ENCODE assay signal across 21 cellular contexts in the genomic region with DNA sequence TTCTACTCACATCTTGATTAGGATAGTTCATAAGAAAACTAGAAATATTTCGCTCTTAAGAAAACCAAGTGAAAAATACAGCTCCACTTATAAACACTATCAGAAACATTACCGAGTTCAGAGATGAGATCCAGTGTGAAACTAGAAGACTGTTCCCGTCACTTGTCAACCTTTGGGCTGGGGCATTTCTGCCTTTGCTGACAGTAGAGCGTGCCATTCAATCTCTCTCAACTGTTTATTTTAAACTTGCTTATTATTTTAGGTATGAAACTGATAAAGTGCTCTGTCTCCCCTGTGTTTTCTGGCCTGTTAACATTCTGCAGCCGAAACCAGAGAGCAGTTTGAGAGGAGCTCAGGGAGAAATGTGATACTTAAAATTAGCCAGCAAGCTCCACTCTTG. TPM values are rescaled to one million over a fixed set of nuclear protein-coding genes. Genes with fewer than 3 reads are reported as not detected.
"Had no signal": no experiment of that assay in that cellular context is flagged by ENCODE, and none has a peak within 500 bp of the region (broad histone marks: within the 10 kb centered on the region; RNA-seq: fewer than 3 reads in every experiment).

No MANE protein-coding gene starts in this region.

- H3K4me3 Mint-ChIP-seq: activated CD4-positive, alpha-beta memory T cell treated with anti-CD3 and anti-CD28 coated beads for 36 hours; activated CD4-positive, alpha-beta T cell treated with anti-CD3 and anti-CD28 coated beads for 36 hours; activated naive CD8-positive, alpha-beta T cell treated with anti-CD3 and anti-CD28 coated beads, Interleukin-2, amount 10 ng/mL, durations not matched to agents 7 days and 5 days; neural crest cell; stimulated activated naive CD8-positive, alpha-beta T cell treated with anti-CD3 and anti-CD28 coated beads, Interleukin-15, Interleukin-2, amounts not matched to agents 100 ng/mL and 50 ng/mL, for 24 hours; T-helper 2 cell treated with Interferon-gamma antibody and Interleukin-4, amounts not matched to agents 5 μg/mL and 100 μg/mL, for 36 hours had no signal

- H3K4me1 ChIP-seq: body of pancreas, psoas muscle, right lobe of liver, transverse colon had no signal

- H3K27me3 Mint-ChIP-seq: activated CD4-positive, alpha-beta memory T cell treated with anti-CD3 and anti-CD28 coated beads for 36 hours; activated CD4-positive, alpha-beta T cell treated with anti-CD3 and anti-CD28 coated beads for 36 hours; activated naive CD8-positive, alpha-beta T cell treated with anti-CD3 and anti-CD28 coated beads, Interleukin-2, amount 10 ng/mL, durations not matched to agents 7 days and 5 days; stimulated activated naive CD8-positive, alpha-beta T cell treated with anti-CD3 and anti-CD28 coated beads, Interleukin-15, Interleukin-2, amounts not matched to agents 100 ng/mL and 50 ng/mL, for 24 hours had no signal

- ATAC-seq: activated CD4-positive, alpha-beta T cell treated with anti-CD3 and anti-CD28 coated beads for 36 hours; body of pancreas; psoas muscle; right lobe of liver had no signal

- H3K27ac ChIP-seq: body of pancreas, coronary artery, esophagus muscularis mucosa, psoas muscle, right lobe of liver, transverse colon had no signal

- H3K9me3 ChIP-seq: body of pancreas, right lobe of liver, transverse colon had no signal

- H3K4me1 Mint-ChIP-seq: activated naive CD8-positive, alpha-beta T cell treated with anti-CD3 and anti-CD28 coated beads, Interleukin-2, amount 10 ng/mL, durations not matched to agents 7 days and 5 days; neural crest cell had no signal

- H3K9me3 Mint-ChIP-seq: activated CD4-positive, alpha-beta memory T cell treated with anti-CD3 and anti-CD28 coated beads for 36 hours; stimulated activated naive CD8-positive, alpha-beta T cell treated with anti-CD3 and anti-CD28 coated beads, Interleukin-15, Interleukin-2, amounts not matched to agents 100 ng/mL and 50 ng/mL, for 24 hours had no signal

- H3K4me3 ChIP-seq: body of pancreas, coronary artery, esophagus muscularis mucosa, psoas muscle, right lobe of liver, transverse colon had no signal

- H3K27ac Mint-ChIP-seq: activated CD4-positive, alpha-beta memory T cell treated with anti-CD3 and anti-CD28 coated beads for 36 hours; activated CD4-positive, alpha-beta T cell treated with anti-CD3 and anti-CD28 coated beads for 36 hours; activated naive CD8-positive, alpha-beta T cell treated with anti-CD3 and anti-CD28 coated beads, Interleukin-2, amount 10 ng/mL, durations not matched to agents 7 days and 5 days; activated T-helper 2 cell treated with anti-CD3 and anti-CD28 coated beads, Interferon-gamma antibody, Interleukin-2, Interleukin-4, amounts not matched to agents 10 μg/mL and 5 μg/mL and 100 μg/mL, durations not matched to agents 14 hours and 24 hours and 36 hours; stimulated activated naive CD8-positive, alpha-beta T cell treated with anti-CD3 and anti-CD28 coated beads, Interleukin-15, Interleukin-2, amounts not matched to agents 100 ng/mL and 50 ng/mL, for 24 hours; T-helper 2 cell treated with Interferon-gamma antibody and Interleukin-4, amounts not matched to agents 5 μg/mL and 100 μg/mL, for 36 hours had no signal

- H3K27me3 ChIP-seq: body of pancreas, esophagus muscularis mucosa, right lobe of liver, transverse colon had no signal

- DNase-seq: activated CD4-positive, alpha-beta memory T cell treated with anti-CD3 and anti-CD28 coated beads for 36 hours; activated CD4-positive, alpha-beta T cell treated with anti-CD3 and anti-CD28 coated beads for 36 hours; activated naive CD4-positive, alpha-beta T cell treated with Interleukin-2 at 50 U/mL for 16 hours; activated naive CD8-positive, alpha-beta T cell treated with anti-CD3 and anti-CD28 coated beads, Interleukin-2, amount 10 ng/mL, durations not matched to agents 7 days and 5 days; activated T-cell treated with anti-CD3 and anti-CD28 coated beads for 4 hours; body of pancreas; central memory CD4-positive, alpha-beta T cell; midbrain; psoas muscle; right lobe of liver; small intestine; stimulated activated CD4-positive, alpha-beta T cell treated with anti-CD3 and anti-CD28 coated beads, Interleukin-15, amount 100 ng/mL, for 24 hours; stimulated activated CD4-positive, alpha-beta T cell treated with anti-CD3 and anti-CD28 coated beads, Interleukin-2, amount 100 ng/mL, for 48 hours; transverse colon had no signal

RNA-seq across cellular contexts. Expression of a gene that starts 52.6 kb away (rescaled TPM):
- total RNA-seq: activated CD4-positive, alpha-beta memory T cell treated with anti-CD3 and anti-CD28 coated beads for 36 hours; activated naive CD8-positive, alpha-beta T cell treated with anti-CD3 and anti-CD28 coated beads, Interleukin-2, amount 10 ng/mL, durations not matched to agents 7 days and 5 days; activated T-helper 2 cell treated with anti-CD3 and anti-CD28 coated beads, Interferon-gamma antibody, Interleukin-2, Interleukin-4, amounts not matched to agents 10 μg/mL and 5 μg/mL and 100 μg/mL, durations not matched to agents 14 hours and 24 hours and 36 hours; osteoblast had no signal
